Comparison of ENCODE assay signal across 8 cellular contexts in genomic region chr2:213152065-213152794, GRCh38. TPM values are rescaled to one million over a fixed set of nuclear protein-coding genes. Genes with fewer than 3 reads are reported as not detected.
DNase-seq lines count a peak whose midpoint lies in the region; ATAC-seq and TF ChIP-seq lines count a peak whose summit lies in the region.

No MANE protein-coding gene starts in this region.

- H4K20me1 ChIP-seq in Loucy (ENCODE audit: insufficient read depth, low read length, poor library complexity, severe bottlenecking): no peaks in the 10 kb centered on the region

- peak overlapping the region; percentile 39; the same call in 1 of the 2 replicates for H2AFZ ChIP-seq in Loucy (ENCODE audit: low read length)

- peak; percentile 5 for DNase-seq in activated CD8-positive, alpha-beta memory T cell treated with anti-CD3 and anti-CD28 coated beads for 4 hours (ENCODE audit: low read depth in 2 of 2)
- no peak for DNase-seq in activated CD8-positive, alpha-beta memory T cell treated with anti-CD3 and anti-CD28 coated beads for 24 hours
- DNase-seq in H7 (peak; percentile 58), WTC11 (ENCODE audit: low spot score) (peak; percentile 56), epithelial cell of prostate (ENCODE audit: low read depth, low spot score) (no peak)

- H3K27ac Mint-ChIP-seq in WTC11: no peak overlapping the region

- CTCF ChIA-PET in WTC11 (lab: Charles Lee): interaction anchor here (1.8 to 2.1 kb wide), 2 partner anchors 212 to 260 kb away, joined by 4 to 6 read pairs; no protein-coding TSS in a partner anchor

- peaks cover 7% of the 10 kb centered on the region for H3F3A ChIP-seq in Loucy (ENCODE audit: low read depth)

- peak overlapping the region; percentile 73 for H3K4me3 Mint-ChIP-seq in WTC11

- H3K27ac ChIP-seq in epithelial cell of prostate (peak overlapping the region; percentile 92), subcutaneous abdominal adipose tissue (ENCODE audit: low read depth, low read length) (peak overlapping the region; percentile 86)

- H3K9me3 ChIP-seq in Loucy (ENCODE audit: insufficient read depth, low read depth, low read length) (no peaks in the 10 kb centered on the region), mononuclear cell (ENCODE audit: low read depth, low read length) (no peaks in the 10 kb centered on the region), subcutaneous abdominal adipose tissue (ENCODE audit: control insufficient read depth in 5 of 5, low read length in 5 of 5) (no peaks in the 10 kb centered on the region)

- H3K27me3 ChIP-seq in H7 (ENCODE audit: control insufficient read depth, insufficient read depth, low read length) (peaks cover 4% of the 10 kb centered on the region; the same call in 1 of the 2 replicates), Loucy (ENCODE audit: insufficient read depth, low read length, poor library complexity, severe bottlenecking) (no peaks in the 10 kb centered on the region), mononuclear cell (ENCODE audit: insufficient read depth, low read length) (peaks cover 10% of the 10 kb centered on the region), subcutaneous abdominal adipose tissue (ENCODE audit: control insufficient read depth in 5 of 5, insufficient read depth in 4 of 5, low read length in 5 of 5) (no peaks in the 10 kb centered on the region)

- no peak; the same call in 1 of the 2 replicates for TF ChIP-seq CTCF in Loucy (conservative IDR thresholded peaks at IDR 0.05; ENCODE audit: low read length)
- no peak for TF ChIP-seq CTCF in WTC11 (IDR thresholded peaks at IDR 0.05)

- H3K9me3 Mint-ChIP-seq in WTC11: no peaks in the 10 kb centered on the region

- H3K27me3 Mint-ChIP-seq in WTC11 (ENCODE audit: low read depth): no peaks in the 10 kb centered on the region; the same call in 1 of the 2 replicates

- peak overlapping the region; percentile 90 for H3K4me2 ChIP-seq in Loucy (ENCODE audit: low read depth, low read length, poor library complexity, severe bottlenecking)

- no peaks in the 10 kb centered on the region for H3K36me3 Mint-ChIP-seq in WTC11

- POLR2A ChIA-PET in WTC11 (lab: Charles Lee): interaction anchor here (0.9 to 1.0 kb wide), 2 partner anchors 11 to 83 kb away, joined by 3 to 5 read pairs; no protein-coding TSS in a partner anchor

- H3K4me1 ChIP-seq in Loucy (ENCODE audit: insufficient read depth, low read length, poor library complexity, severe bottlenecking): peaks cover 56% of the 10 kb centered on the region
- H3K4me1 ChIP-seq in mononuclear cell (ENCODE audit: insufficient read depth, low read length): peaks cover 20% of the 10 kb centered on the region
- H3K4me1 ChIP-seq in subcutaneous abdominal adipose tissue (ENCODE audit: control insufficient read depth in 5 of 5, insufficient read depth in 5 of 5, low read length in 5 of 5): peaks cover 0 to 26% (median 24%) of the 10 kb centered on the region in 5 donors

- H3K9me2 ChIP-seq in Loucy (replicated peaks; ENCODE audit: low read depth, low read length): no peaks in the 10 kb centered on the region

- H3K4me3 ChIP-seq in H7 (ENCODE audit: insufficient read depth, low read depth, low read length) (peak overlapping the region; percentile 67), Loucy (ENCODE audit: low read length, poor library complexity, severe bottlenecking) (peak overlapping the region; percentile 86), mononuclear cell (ENCODE audit: low read length) (peak overlapping the region; percentile 69), subcutaneous abdominal adipose tissue (ENCODE audit: low read depth in 1 of 5, low read length in 5 of 5) (peak overlapping the region; percentile 74 to 89 (median 82))

- H3K4me1 Mint-ChIP-seq in WTC11: peaks cover 44% of the 10 kb centered on the region

- ATAC-seq in WTC11: peak; percentile 37

- H3K79me2 ChIP-seq in Loucy (ENCODE audit: insufficient read depth, low read length): peaks cover 79% of the 10 kb centered on the region

- H3K9ac ChIP-seq in Loucy (ENCODE audit: low read depth, low read length, poor library complexity, severe bottlenecking) (peak overlapping the region; percentile 88), subcutaneous abdominal adipose tissue (ENCODE audit: low read length in 5 of 5) (peak overlapping the region; percentile 63 to 80 (median 73))

- H3K36me3 ChIP-seq in H7 (replicated peaks; ENCODE audit: control insufficient read depth, insufficient read depth, low read length): no peaks in the 10 kb centered on the region
- H3K36me3 ChIP-seq in Loucy (ENCODE audit: insufficient read depth, low read length): peaks cover 2% of the 10 kb centered on the region; the same call in 1 of the 2 replicates
- H3K36me3 ChIP-seq in subcutaneous abdominal adipose tissue (ENCODE audit: control insufficient read depth in 5 of 5, insufficient read depth in 5 of 5, low read length in 5 of 5): no peaks in the 10 kb centered on the region

TF ChIP-seq in WTC11, 78 proteins besides CTCF, POLR2A, EP300 and RAD21 (continues in another document):
- TF ChIP-seq ESRRA (CRISPR knock-in tag; IDR thresholded peaks at IDR 0.05; ENCODE audit: borderline replicate concordance): no peak
- peak; percentile 36; the same call in 1 of the 2 replicates for TF ChIP-seq TEAD1 (CRISPR knock-in tag; IDR thresholded peaks at IDR 0.05)
- TF ChIP-seq ZSCAN18 (CRISPR knock-in tag; IDR thresholded peaks at IDR 0.05): no peak
- TF ChIP-seq ETV6 (CRISPR knock-in tag; IDR thresholded peaks at IDR 0.05): no peak
- peak; percentile 76; the same call in 1 of the 2 replicates for TF ChIP-seq HMGXB4 (CRISPR knock-in tag; IDR thresholded peaks at IDR 0.05)
- TF ChIP-seq KAT7 (CRISPR knock-in tag; IDR thresholded peaks at IDR 0.05; ENCODE audit: borderline replicate concordance): no peak
- no peak for TF ChIP-seq ZNF425 (CRISPR knock-in tag; conservative IDR thresholded peaks at IDR 0.05)
- TF ChIP-seq ATF2 (CRISPR knock-in tag; IDR thresholded peaks at IDR 0.05; ENCODE audit: borderline replicate concordance, low read depth): no peak

RNA-seq across cellular contexts. Expression of gene IKZF2, which starts 0.8 kb away (rescaled TPM):
- total RNA-seq in H7 (2014; rRNA removed; shearing (Covaris generic)): 0.97 and 2.3 TPM in 2 replicates
- 4.1 to 5.2 TPM (median 4.2 TPM) in 3 replicates for total RNA-seq in WTC11 (2021)
- 12.6 TPM for total RNA-seq in mononuclear cell

Comparison
In these comparisons a context has a peak if more than half of its experiments do, and no peak if none do; other contexts are left out.
1. DNase-seq: peak in activated CD8-positive, alpha-beta memory T cell treated with anti-CD3 and anti-CD28 coated beads for 4 hours (2 of 2), H7 (single experiment) and WTC11 (single experiment); none in activated CD8-positive, alpha-beta memory T cell treated with anti-CD3 and anti-CD28 coated beads for 24 hours (single experiment) and epithelial cell of prostate (single experiment).
2. Peak in every context shown above with its lines, with median percentiles within 50 percentile points of each other: H3K4me3 ChIP-seq.